8 cellular contexts compared by ENCODE assay signal in genomic region chr12:124369055-124369900, GRCh38.
A peak's percentile ranks its signal among the peaks of the same experiment; 100 is the strongest.
DNase-seq lines count a peak whose midpoint lies in the region; ATAC-seq and TF ChIP-seq lines count a peak whose summit lies in the region.

No MANE protein-coding gene starts in this region.

- TF ChIP-seq RAD21 in liver (IDR thresholded peaks at IDR 0.05) = peak; percentile 62 to 76

- 24% methylated on average over 41 of the region's 41 CpGs for WGBS in liver

- H3K4me3 ChIP-seq in liver (ENCODE audit: low read depth in 1 of 3, low read length in 3 of 3) = no peak overlapping the region

- H3K4me1 ChIP-seq in liver (ENCODE audit: control insufficient read depth in 4 of 4, insufficient read depth in 4 of 4, low read length in 3 of 4) = peaks cover 30 to 55% (median 43%) of the 10 kb centered on the region in 4 donors

- H3K9ac ChIP-seq in liver (ENCODE audit: low read depth in 1 of 2, low read length in 2 of 2) = no peak overlapping the region

- H3K27ac ChIP-seq in cingulate gyrus (ENCODE audit: low read depth, low read length) (peak overlapping the region; percentile 89), liver (ENCODE audit: low read depth in 1 of 2, low read length in 2 of 2) (peak overlapping the region; percentile 49 to 77), substantia nigra (ENCODE audit: low read depth, low read length, poor library complexity, severe bottlenecking) (peak overlapping the region; percentile 79)

- TF ChIP-seq CTCF in liver (IDR thresholded peaks at IDR 0.05; ENCODE audit: low read depth, low read length, missing input control) = peak; percentile 55

- no peak for ATAC-seq in GM21717 (IDR thresholded peaks at IDR 0.05; ENCODE audit: unreplicated experiment)

- peaks cover 0 to 9% (median 5%) of the 10 kb centered on the region in 4 donors for H3K36me3 ChIP-seq in liver (ENCODE audit: control insufficient read depth in 4 of 4, insufficient read depth in 3 of 4, low read depth in 1 of 4, low read length in 3 of 4)

- H3K9me3 ChIP-seq in liver (ENCODE audit: control insufficient read depth in 4 of 4, low read length in 3 of 4) = no peaks in the 10 kb centered on the region

- DNase-seq in HUDEP-2 (lab: John Stamatoyannopoulos, UW; ENCODE audit: unreplicated experiment in 76 of 76) (peak in 67 of 76 experiments; percentile 15 to 77 (median 50)), substantia nigra (lab: John Stamatoyannopoulos, UW) (peak; percentile 26 to 100 (median 83)), SIG-M5 (lab: John Stamatoyannopoulos, UW) (no peak), NOMO-1 treated with dmso at 0.1 percent for 144 hours (lab: John Stamatoyannopoulos, UW; ENCODE audit: unreplicated experiment) (no peak), DMS 273 (lab: John Stamatoyannopoulos, UW; ENCODE audit: unreplicated experiment) (no peak)

- H3K27me3 ChIP-seq in liver (ENCODE audit: control insufficient read depth in 4 of 4, insufficient read depth in 4 of 4, low read length in 3 of 4) = no peaks in the 10 kb centered on the region

TF ChIP-seq in liver, 16 proteins besides CTCF, POLR2A, EP300 and RAD21:
- TF ChIP-seq TAF1 (conservative IDR thresholded peaks at IDR 0.05) (no peak), RXRA (IDR thresholded peaks at IDR 0.05) (peak; percentile 85 to 91), FOXA2 (IDR thresholded peaks at IDR 0.05) (peak; percentile 47), ZBTB33 (IDR thresholded peaks at IDR 0.05) (no peak), SP1 (IDR thresholded peaks at IDR 0.05) (peak; percentile 78), YY1 (IDR thresholded peaks at IDR 0.05) (peak; percentile 23), MAX (IDR thresholded peaks at IDR 0.05) (peak; percentile 61), GABPA (IDR thresholded peaks at IDR 0.05 in 1 of 2, conservative IDR thresholded peaks at IDR 0.05 in 1 of 2) (no peak), HNF4A (conservative IDR thresholded peaks at IDR 0.05) (peak; percentile 89 to 93), ATF3 (IDR thresholded peaks at IDR 0.05) (no peak), JUND (IDR thresholded peaks at IDR 0.05) (peak in 1 of 2 donors; percentile 65), HNF4G (IDR thresholded peaks at IDR 0.05) (peak; percentile 51), EGR1 (IDR thresholded peaks at IDR 0.05; ENCODE audit: low read depth in 2 of 2) (peak in 1 of 2 donors; percentile 36), NR2F2 (IDR thresholded peaks at IDR 0.05) (peak; percentile 89), REST (IDR thresholded peaks at IDR 0.05) (peak; percentile 47), FOXA1 (IDR thresholded peaks at IDR 0.05) (no peak)

Comparison
In these comparisons a context has a peak if more than half of its experiments do, and no peak if none do; other contexts are left out.
1. DNase-seq: peak in HUDEP-2 (67 of 76) and substantia nigra (49 of 49); none in SIG-M5 (single experiment), NOMO-1 treated with dmso at 0.1 percent for 144 hours (single experiment) and DMS 273 (single experiment).
2. Peak in every context shown above with its lines, with median percentiles within 50 percentile points of each other: H3K27ac ChIP-seq.